ENCODE assay signal across 15 cellular contexts in genomic region chr2:95032868-95033603, GRCh38. TPM values are rescaled to one million over a fixed set of nuclear protein-coding genes. Genes with fewer than 3 reads are reported as not detected.
DNase-seq lines count a peak whose midpoint lies in the region; ATAC-seq, FAIRE-seq and TF ChIP-seq lines count a peak whose summit lies in the region.
"Had no signal": no experiment of that assay in that cellular context is flagged by ENCODE, and none has a peak within 500 bp of the region (broad histone marks: within the 10 kb centered on the region; RNA-seq: fewer than 3 reads in every experiment).

No MANE protein-coding gene starts in this region.

- no peak overlapping the region for H3K4me2 ChIP-seq in mesendoderm (ENCODE audit: low read length)

- no peak for FAIRE-seq in H54 (lab: Jason Lieb, UNC)
- no peak for FAIRE-seq in GM12892 (lab: Jason Lieb, UNC)
- FAIRE-seq: A204.1 had no signal

- intact Hi-C loops in Right ventricle myocardium superior (cut with DNase I) (no loop called here), heart right ventricle (cut with DNase I) (no loop called here)

- H3K27ac ChIP-seq in heart right ventricle (no peak overlapping the region), cingulate gyrus (ENCODE audit: low read depth, low read length) (peak overlapping the region; percentile 80), mesendoderm (ENCODE audit: low read depth, low read length) (no peak overlapping the region)

- H3K56ac ChIP-seq in mesendoderm (ENCODE audit: low read length), result no peak overlapping the region

- no peak overlapping the region for H4K8ac ChIP-seq in mesendoderm (ENCODE audit: low read depth, low read length)

- H2BK120ac ChIP-seq in mesendoderm (ENCODE audit: low read depth, low read length), result no peak overlapping the region

- WGBS in heart right ventricle, 2 donors, result 64% methylated on average over 16 of the region's 16 CpGs
- no CpG with 5 or more reads among the region's 16 CpGs for WGBS in mesendoderm (ENCODE audit: extremely low coverage, insufficient coverage, low lambda C conversion rate)

- no peak for TF ChIP-seq POLR2A in H54 (IDR thresholded peaks at IDR 0.05; ENCODE audit: low read depth, low read length)
- TF ChIP-seq POLR2A in GM12892 (IDR thresholded peaks at IDR 0.05; ENCODE audit: low read depth, low read length), result no peak

- DNase-seq in Right ventricle myocardium superior (peak; percentile 21), heart right ventricle (no peak), mesendoderm (peak; percentile 34), NCI-H1436 treated with DMSO at 0.1 percent for 48 hours (lab: John Stamatoyannopoulos, UW) (no peak), H54 (ENCODE audit: insufficient read length, low spot score) (no peak), GM12892 (ENCODE audit: insufficient read length) (no peak)
- DNase-seq: Calu3; NCI-H1048; NCI-H1694 treated with DMSO at 0.1 percent for 48 hours; NCI-H69; NK-92 treated with Interleukin-12 subunit alpha and Interleukin-12 subunit beta, amount 100 ng/mL, for 24 hours had no signal

- no peak for TF ChIP-seq CTCF in heart right ventricle (IDR thresholded peaks at IDR 0.05)

- no peaks in the 10 kb centered on the region for H3K79me1 ChIP-seq in mesendoderm (ENCODE audit: low read length)

- H2BK15ac ChIP-seq in mesendoderm (replicated peaks; ENCODE audit: low read depth), result no peak overlapping the region

- H3K9ac ChIP-seq in mesendoderm (ENCODE audit: low read length), result no peak overlapping the region

- H3K79me2 ChIP-seq in mesendoderm (ENCODE audit: control insufficient read depth, insufficient read depth, low read length), result no peaks in the 10 kb centered on the region

- H3K4me3 ChIP-seq in heart right ventricle (no peak overlapping the region), mesendoderm (ENCODE audit: low read length) (no peak overlapping the region)

- ATAC-seq in Right ventricle myocardium superior (ENCODE audit: poor library complexity), result no peak
- ATAC-seq in heart right ventricle, result no peak
- ATAC-seq in GM21825 (IDR thresholded peaks at IDR 0.05; ENCODE audit: unreplicated experiment), result no peak

- H3K4me1 ChIP-seq in heart right ventricle (no peaks in the 10 kb centered on the region), mesendoderm (ENCODE audit: control insufficient read depth, low read depth, low read length) (no peaks in the 10 kb centered on the region)

- no peak overlapping the region for H2AK5ac ChIP-seq in mesendoderm (ENCODE audit: low read length)

- H3K27me3 ChIP-seq in heart right ventricle, result peaks cover 0 to 49% (median 46%) of the 10 kb centered on the region in 7 donors
- H3K27me3 ChIP-seq in mesendoderm (ENCODE audit: insufficient read depth, low read length, poor library complexity), result peaks cover 3% of the 10 kb centered on the region

- no peak overlapping the region for H4K5ac ChIP-seq in mesendoderm (ENCODE audit: low read length)

- no peak overlapping the region for H3K18ac ChIP-seq in mesendoderm (ENCODE audit: low read length)

- H2BK5ac ChIP-seq in mesendoderm (ENCODE audit: low read length), result no peak overlapping the region

- H3K23ac ChIP-seq in mesendoderm (ENCODE audit: low read length), result no peak overlapping the region

- H3K9me3 ChIP-seq in heart right ventricle, result no peaks in the 10 kb centered on the region

- no peak overlapping the region for H3K4ac ChIP-seq in mesendoderm (ENCODE audit: low read depth, low read length)

- no peaks in the 10 kb centered on the region for H3K36me3 ChIP-seq in heart right ventricle
- H3K36me3 ChIP-seq in mesendoderm (ENCODE audit: control insufficient read depth, insufficient read depth, low read length), result no peaks in the 10 kb centered on the region

RNA-seq across cellular contexts. Expression of gene MAL, which starts 7.5 kb away (rescaled TPM):
- total RNA-seq in Right ventricle myocardium superior (5.5 TPM), heart right ventricle (10 to 100 TPM in 1 of 10 donors, 1 to 10 TPM in 9; 1.5 to 10.5 (median 3.0) TPM)
- 1 to 10 TPM; 4.2 to 9.1 TPM for polyA plus RNA-seq in heart right ventricle
- polyA plus RNA-seq in mesendoderm (2013, experiment 1 of 2), result 0.10 TPM
- polyA plus RNA-seq in mesendoderm (2013, experiment 2 of 2), result 0.14 TPM
- polyA plus RNA-seq in GM12892 (2012; ENCODE audit: missing spikeins), result 9.1 TPM
- total RNA-seq: Calu3, HT-29 had no signal

Comparison
In these comparisons a context has a peak if more than half of its experiments do, and no peak if none do; other contexts are left out.
1. DNase-seq: peak in Right ventricle myocardium superior (single experiment) and mesendoderm (single experiment); none in heart right ventricle (0 of 2), NCI-H1436 treated with DMSO at 0.1 percent for 48 hours (single experiment), H54 (single experiment) and GM12892 (single experiment).